Comparison of ENCODE assay signal across 1 cellular context in genomic region chr22:50628543-50629134, GRCh38.
TF ChIP-seq lines count a peak whose summit lies in the region.

No MANE protein-coding gene starts in this region.

TF ChIP-seq in HepG2, 621 proteins besides CTCF, POLR2A, EP300 and RAD21 (continued from another document and continues in another):
- TF ChIP-seq, protein P1, sequence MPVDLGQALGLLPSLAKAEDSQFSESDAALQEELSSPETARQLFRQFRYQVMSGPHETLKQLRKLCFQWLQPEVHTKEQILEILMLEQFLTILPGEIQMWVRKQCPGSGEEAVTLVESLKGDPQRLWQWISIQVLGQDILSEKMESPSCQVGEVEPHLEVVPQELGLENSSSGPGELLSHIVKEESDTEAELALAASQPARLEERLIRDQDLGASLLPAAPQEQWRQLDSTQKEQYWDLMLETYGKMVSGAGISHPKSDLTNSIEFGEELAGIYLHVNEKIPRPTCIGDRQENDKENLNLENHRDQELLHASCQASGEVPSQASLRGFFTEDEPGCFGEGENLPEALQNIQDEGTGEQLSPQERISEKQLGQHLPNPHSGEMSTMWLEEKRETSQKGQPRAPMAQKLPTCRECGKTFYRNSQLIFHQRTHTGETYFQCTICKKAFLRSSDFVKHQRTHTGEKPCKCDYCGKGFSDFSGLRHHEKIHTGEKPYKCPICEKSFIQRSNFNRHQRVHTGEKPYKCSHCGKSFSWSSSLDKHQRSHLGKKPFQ (CRISPR knock-in tag; IDR thresholded peaks at IDR 0.05; ENCODE audit: insufficient replicate concordance), result no peak
- TF ChIP-seq U2AF1 (optimal IDR thresholded peaks at IDR 0.05; ENCODE audit: low read depth, low read length), result no peak
- TF ChIP-seq NR2C2 (CRISPR knock-in tag; IDR thresholded peaks at IDR 0.05; ENCODE audit: borderline replicate concordance), result no peak
- TF ChIP-seq ZNF749 (CRISPR knock-in tag; IDR thresholded peaks at IDR 0.05; ENCODE audit: borderline replicate concordance), result no peak; the same call in 1 of the 2 replicates
- TF ChIP-seq ZNF670 (CRISPR knock-in tag; IDR thresholded peaks at IDR 0.05; ENCODE audit: borderline replicate concordance), result no peak
- TF ChIP-seq, protein P2, sequence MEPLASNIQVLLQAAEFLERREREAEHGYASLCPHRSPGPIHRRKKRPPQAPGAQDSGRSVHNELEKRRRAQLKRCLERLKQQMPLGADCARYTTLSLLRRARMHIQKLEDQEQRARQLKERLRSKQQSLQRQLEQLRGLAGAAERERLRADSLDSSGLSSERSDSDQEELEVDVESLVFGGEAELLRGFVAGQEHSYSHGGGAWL (CRISPR knock-in tag; IDR thresholded peaks at IDR 0.05), result no peak
- no peak for TF ChIP-seq CREB1 (IDR thresholded peaks at IDR 0.05)
- TF ChIP-seq CREB1 (CRISPR knock-in tag; IDR thresholded peaks at IDR 0.05), result no peak
- TF ChIP-seq, protein P3, sequence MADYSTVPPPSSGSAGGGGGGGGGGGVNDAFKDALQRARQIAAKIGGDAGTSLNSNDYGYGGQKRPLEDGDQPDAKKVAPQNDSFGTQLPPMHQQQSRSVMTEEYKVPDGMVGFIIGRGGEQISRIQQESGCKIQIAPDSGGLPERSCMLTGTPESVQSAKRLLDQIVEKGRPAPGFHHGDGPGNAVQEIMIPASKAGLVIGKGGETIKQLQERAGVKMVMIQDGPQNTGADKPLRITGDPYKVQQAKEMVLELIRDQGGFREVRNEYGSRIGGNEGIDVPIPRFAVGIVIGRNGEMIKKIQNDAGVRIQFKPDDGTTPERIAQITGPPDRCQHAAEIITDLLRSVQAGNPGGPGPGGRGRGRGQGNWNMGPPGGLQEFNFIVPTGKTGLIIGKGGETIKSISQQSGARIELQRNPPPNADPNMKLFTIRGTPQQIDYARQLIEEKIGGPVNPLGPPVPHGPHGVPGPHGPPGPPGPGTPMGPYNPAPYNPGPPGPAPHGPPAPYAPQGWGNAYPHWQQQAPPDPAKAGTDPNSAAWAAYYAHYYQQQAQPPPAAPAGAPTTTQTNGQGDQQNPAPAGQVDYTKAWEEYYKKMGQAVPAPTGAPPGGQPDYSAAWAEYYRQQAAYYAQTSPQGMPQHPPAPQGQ (CRISPR knock-in tag; IDR thresholded peaks at IDR 0.05; ENCODE audit: borderline replicate concordance), result no peak
- TF ChIP-seq, protein P4, sequence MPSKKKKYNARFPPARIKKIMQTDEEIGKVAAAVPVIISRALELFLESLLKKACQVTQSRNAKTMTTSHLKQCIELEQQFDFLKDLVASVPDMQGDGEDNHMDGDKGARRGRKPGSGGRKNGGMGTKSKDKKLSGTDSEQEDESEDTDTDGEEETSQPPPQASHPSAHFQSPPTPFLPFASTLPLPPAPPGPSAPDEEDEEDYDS (CRISPR knock-in tag; IDR thresholded peaks at IDR 0.05), result no peak
- no peak for TF ChIP-seq GABPA (IDR thresholded peaks at IDR 0.05; ENCODE audit: low read depth, low read length)
- TF ChIP-seq GABPA (CRISPR knock-in tag; IDR thresholded peaks at IDR 0.05; ENCODE audit: low read depth), result no peak
- TF ChIP-seq CREB3 (CRISPR knock-in tag; IDR thresholded peaks at IDR 0.05), result no peak
- TF ChIP-seq SNRNP70 (IDR thresholded peaks at IDR 0.05; ENCODE audit: low read depth, low read length), result no peak
- no peak for TF ChIP-seq MAZ (IDR thresholded peaks at IDR 0.05; ENCODE audit: borderline replicate concordance, low read depth, low read length)
- no peak for TF ChIP-seq MAZ (CRISPR knock-in tag; IDR thresholded peaks at IDR 0.05; ENCODE audit: low read depth)
- TF ChIP-seq MATR3 (CRISPR knock-in tag; IDR thresholded peaks at IDR 0.05), result no peak
- no peak for TF ChIP-seq ZNF10 (CRISPR knock-in tag; IDR thresholded peaks at IDR 0.05; ENCODE audit: borderline replicate concordance, low read depth)
- no peak for TF ChIP-seq NCOR1 (IDR thresholded peaks at IDR 0.05; ENCODE audit: borderline replicate concordance, low read length)
- no peak for TF ChIP-seq MTERF4 (CRISPR knock-in tag; IDR thresholded peaks at IDR 0.05)
- TF ChIP-seq SMARCC2 (IDR thresholded peaks at IDR 0.05), result no peak
- no peak for TF ChIP-seq ZNF816 (CRISPR knock-in tag; IDR thresholded peaks at IDR 0.05; ENCODE audit: borderline replicate concordance)
- no peak for TF ChIP-seq EHMT2 (IDR thresholded peaks at IDR 0.05; ENCODE audit: borderline replicate concordance, low read depth, low read length)
- no peak for TF ChIP-seq KDM4B (CRISPR knock-in tag; IDR thresholded peaks at IDR 0.05)
- TF ChIP-seq U2AF2 (IDR thresholded peaks at IDR 0.05; ENCODE audit: low read depth, low read length), result no peak
- TF ChIP-seq NR0B2 (CRISPR knock-in tag; IDR thresholded peaks at IDR 0.05), result no peak
- TF ChIP-seq SIX4 (CRISPR knock-in tag; IDR thresholded peaks at IDR 0.05), result no peak
- TF ChIP-seq ZNF556 (CRISPR knock-in tag; IDR thresholded peaks at IDR 0.05; ENCODE audit: borderline replicate concordance), result no peak
- TF ChIP-seq ZNF235 (CRISPR knock-in tag; IDR thresholded peaks at IDR 0.05; ENCODE audit: borderline replicate concordance), result no peak
- no peak for TF ChIP-seq GZF1 (CRISPR knock-in tag; IDR thresholded peaks at IDR 0.05)
- 0 out of 2 replicates have a peak, but pooled peaks have one; percentile 12 for TF ChIP-seq ZFP36L1 (CRISPR knock-in tag; IDR thresholded peaks at IDR 0.05)
- TF ChIP-seq ZNF75D (CRISPR knock-in tag; IDR thresholded peaks at IDR 0.05; ENCODE audit: borderline replicate concordance), result no peak
- no peak for TF ChIP-seq ETS1 (CRISPR knock-in tag; IDR thresholded peaks at IDR 0.05)
- TF ChIP-seq HOXA5 (CRISPR knock-in tag; IDR thresholded peaks at IDR 0.05), result no peak
- no peak for TF ChIP-seq AHR (CRISPR knock-in tag; IDR thresholded peaks at IDR 0.05)
- TF ChIP-seq RELA (CRISPR knock-in tag; IDR thresholded peaks at IDR 0.05), result no peak
- TF ChIP-seq, protein P5, sequence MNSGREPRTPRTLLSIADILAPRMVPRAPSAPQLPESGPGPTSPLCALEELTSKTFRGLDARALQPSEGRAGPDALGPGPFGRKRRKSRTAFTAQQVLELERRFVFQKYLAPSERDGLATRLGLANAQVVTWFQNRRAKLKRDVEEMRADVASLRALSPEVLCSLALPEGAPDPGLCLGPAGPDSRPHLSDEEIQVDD (CRISPR knock-in tag; IDR thresholded peaks at IDR 0.05; ENCODE audit: borderline replicate concordance), result no peak
- TF ChIP-seq TCF7L2 (IDR thresholded peaks at IDR 0.05; ENCODE audit: low read depth, low read length), result no peak
- TF ChIP-seq MAX (IDR thresholded peaks at IDR 0.05), result 0 out of 2 replicates have a peak, but pooled peaks have one; percentile 27
- TF ChIP-seq MYNN (CRISPR knock-in tag; IDR thresholded peaks at IDR 0.05; ENCODE audit: low read depth), result no peak
- TF ChIP-seq SAP130 (CRISPR knock-in tag; IDR thresholded peaks at IDR 0.05; ENCODE audit: low read depth), result no peak
- no peak for TF ChIP-seq NR2F2 (IDR thresholded peaks at IDR 0.05; ENCODE audit: borderline replicate concordance, low read depth)
- TF ChIP-seq, protein P6, sequence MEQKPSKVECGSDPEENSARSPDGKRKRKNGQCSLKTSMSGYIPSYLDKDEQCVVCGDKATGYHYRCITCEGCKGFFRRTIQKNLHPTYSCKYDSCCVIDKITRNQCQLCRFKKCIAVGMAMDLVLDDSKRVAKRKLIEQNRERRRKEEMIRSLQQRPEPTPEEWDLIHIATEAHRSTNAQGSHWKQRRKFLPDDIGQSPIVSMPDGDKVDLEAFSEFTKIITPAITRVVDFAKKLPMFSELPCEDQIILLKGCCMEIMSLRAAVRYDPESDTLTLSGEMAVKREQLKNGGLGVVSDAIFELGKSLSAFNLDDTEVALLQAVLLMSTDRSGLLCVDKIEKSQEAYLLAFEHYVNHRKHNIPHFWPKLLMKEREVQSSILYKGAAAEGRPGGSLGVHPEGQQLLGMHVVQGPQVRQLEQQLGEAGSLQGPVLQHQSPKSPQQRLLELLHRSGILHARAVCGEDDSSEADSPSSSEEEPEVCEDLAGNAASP (CRISPR knock-in tag; IDR thresholded peaks at IDR 0.05; ENCODE audit: borderline replicate concordance), result no peak
- TF ChIP-seq FIP1L1 (IDR thresholded peaks at IDR 0.05; ENCODE audit: borderline replicate concordance, insufficient read depth, low read depth, low read length), result no peak
- no peak for TF ChIP-seq PBX2 (CRISPR knock-in tag; IDR thresholded peaks at IDR 0.05)
- no peak for TF ChIP-seq RARA (CRISPR knock-in tag; IDR thresholded peaks at IDR 0.05)
- TF ChIP-seq, protein P7, sequence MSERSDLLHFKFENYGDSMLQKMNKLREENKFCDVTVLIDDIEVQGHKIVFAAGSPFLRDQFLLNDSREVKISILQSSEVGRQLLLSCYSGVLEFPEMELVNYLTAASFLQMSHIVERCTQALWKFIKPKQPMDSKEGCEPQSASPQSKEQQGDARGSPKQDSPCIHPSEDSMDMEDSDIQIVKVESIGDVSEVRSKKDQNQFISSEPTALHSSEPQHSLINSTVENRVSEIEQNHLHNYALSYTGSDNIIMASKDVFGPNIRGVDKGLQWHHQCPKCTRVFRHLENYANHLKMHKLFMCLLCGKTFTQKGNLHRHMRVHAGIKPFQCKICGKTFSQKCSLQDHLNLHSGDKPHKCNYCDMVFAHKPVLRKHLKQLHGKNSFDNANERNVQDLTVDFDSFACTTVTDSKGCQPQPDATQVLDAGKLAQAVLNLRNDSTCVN (CRISPR knock-in tag; IDR thresholded peaks at IDR 0.05; ENCODE audit: borderline replicate concordance), result no peak
- TF ChIP-seq ZSCAN29 (CRISPR knock-in tag; conservative IDR thresholded peaks at IDR 0.05), result no peak
- TF ChIP-seq PCBP1 (IDR thresholded peaks at IDR 0.05; ENCODE audit: borderline replicate concordance, low read depth, low read length), result 0 out of 2 replicates have a peak, but pooled peaks have one; percentile 11
- TF ChIP-seq, protein P8, sequence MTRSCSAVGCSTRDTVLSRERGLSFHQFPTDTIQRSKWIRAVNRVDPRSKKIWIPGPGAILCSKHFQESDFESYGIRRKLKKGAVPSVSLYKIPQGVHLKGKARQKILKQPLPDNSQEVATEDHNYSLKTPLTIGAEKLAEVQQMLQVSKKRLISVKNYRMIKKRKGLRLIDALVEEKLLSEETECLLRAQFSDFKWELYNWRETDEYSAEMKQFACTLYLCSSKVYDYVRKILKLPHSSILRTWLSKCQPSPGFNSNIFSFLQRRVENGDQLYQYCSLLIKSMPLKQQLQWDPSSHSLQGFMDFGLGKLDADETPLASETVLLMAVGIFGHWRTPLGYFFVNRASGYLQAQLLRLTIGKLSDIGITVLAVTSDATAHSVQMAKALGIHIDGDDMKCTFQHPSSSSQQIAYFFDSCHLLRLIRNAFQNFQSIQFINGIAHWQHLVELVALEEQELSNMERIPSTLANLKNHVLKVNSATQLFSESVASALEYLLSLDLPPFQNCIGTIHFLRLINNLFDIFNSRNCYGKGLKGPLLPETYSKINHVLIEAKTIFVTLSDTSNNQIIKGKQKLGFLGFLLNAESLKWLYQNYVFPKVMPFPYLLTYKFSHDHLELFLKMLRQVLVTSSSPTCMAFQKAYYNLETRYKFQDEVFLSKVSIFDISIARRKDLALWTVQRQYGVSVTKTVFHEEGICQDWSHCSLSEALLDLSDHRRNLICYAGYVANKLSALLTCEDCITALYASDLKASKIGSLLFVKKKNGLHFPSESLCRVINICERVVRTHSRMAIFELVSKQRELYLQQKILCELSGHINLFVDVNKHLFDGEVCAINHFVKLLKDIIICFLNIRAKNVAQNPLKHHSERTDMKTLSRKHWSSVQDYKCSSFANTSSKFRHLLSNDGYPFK (CRISPR knock-in tag; IDR thresholded peaks at IDR 0.05; ENCODE audit: borderline replicate concordance), result no peak
- TF ChIP-seq TARDBP (CRISPR knock-in tag; IDR thresholded peaks at IDR 0.05), result peak; percentile 72
- TF ChIP-seq, protein P9, sequence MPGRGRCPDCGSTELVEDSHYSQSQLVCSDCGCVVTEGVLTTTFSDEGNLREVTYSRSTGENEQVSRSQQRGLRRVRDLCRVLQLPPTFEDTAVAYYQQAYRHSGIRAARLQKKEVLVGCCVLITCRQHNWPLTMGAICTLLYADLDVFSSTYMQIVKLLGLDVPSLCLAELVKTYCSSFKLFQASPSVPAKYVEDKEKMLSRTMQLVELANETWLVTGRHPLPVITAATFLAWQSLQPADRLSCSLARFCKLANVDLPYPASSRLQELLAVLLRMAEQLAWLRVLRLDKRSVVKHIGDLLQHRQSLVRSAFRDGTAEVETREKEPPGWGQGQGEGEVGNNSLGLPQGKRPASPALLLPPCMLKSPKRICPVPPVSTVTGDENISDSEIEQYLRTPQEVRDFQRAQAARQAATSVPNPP (CRISPR knock-in tag; IDR thresholded peaks at IDR 0.05), result no peak
